In genomic region chr5:58239075-58239474, GRCh38 we compare ENCODE assay signal across 1 cellular context.
TF ChIP-seq lines count a peak whose summit lies in the region.

No MANE protein-coding gene starts in this region.

TF ChIP-seq in SK-N-SH, 30 proteins besides CTCF, POLR2A, EP300 and RAD21 (continued from another document):
- TF ChIP-seq PBX3 (IDR thresholded peaks at IDR 0.05) (no peak), GATA2 (CRISPR knock-in tag; IDR thresholded peaks at IDR 0.05) (no peak), NRF1 (IDR thresholded peaks at IDR 0.05; ENCODE audit: low read depth, low read length) (no peak), ZBTB33 (IDR thresholded peaks at IDR 0.05; ENCODE audit: borderline replicate concordance, low read depth) (no peak)
